Comparison of ENCODE assay signal across 39 cellular contexts in the genomic region with DNA sequence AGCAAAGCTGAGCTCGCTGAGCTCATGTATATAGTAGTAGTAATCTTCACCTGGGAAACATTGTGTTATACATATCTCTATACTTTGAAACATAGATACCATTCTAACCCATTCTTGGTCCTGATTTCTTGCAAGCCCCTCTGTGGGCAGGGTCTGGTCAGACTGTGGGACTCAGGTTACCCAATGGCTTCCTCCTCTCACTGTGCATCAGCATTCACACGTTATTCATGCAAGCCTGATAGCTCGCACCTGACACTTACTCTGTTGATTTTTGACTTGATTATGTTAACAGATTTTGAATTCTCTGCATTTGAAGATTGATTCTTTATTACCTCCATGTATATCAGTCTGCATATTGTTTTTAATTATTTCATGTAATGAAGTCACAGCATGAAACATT. TPM values are rescaled to one million over a fixed set of nuclear protein-coding genes. Genes with fewer than 3 reads are reported as not detected.
"Had no signal": no experiment of that assay in that cellular context is flagged by ENCODE, and none has a peak within 500 bp of the region (broad histone marks: within the 10 kb centered on the region; RNA-seq: fewer than 3 reads in every experiment).

No MANE protein-coding gene starts in this region.

- DNase-seq: activated effector memory CD4-positive, alpha-beta T cell treated with anti-CD3 and anti-CD28 coated beads, Interleukin-2, amount 50 U/mL, for 16 hours; activated effector memory CD4-positive, alpha-beta T cell treated with Interleukin-2 at 50 U/mL for 16 hours; activated gamma-delta T cell; activated gamma-delta T cell treated with Interleukin-2 at 50 U/mL for 16 hours; activated naive CD4-positive, alpha-beta T cell; activated naive CD4-positive, alpha-beta T cell treated with anti-CD3 and anti-CD28 coated beads for 36 hours; activated naive CD4-positive, alpha-beta T cell treated with anti-CD3 and anti-CD28 coated beads, Interleukin-2, amount 10 ng/mL, durations not matched to agents 7 days and 5 days; activated naive CD4-positive, alpha-beta T cell treated with anti-CD3 and anti-CD28 coated beads, Interleukin-2, amount 50 U/mL, for 16 hours; activated naive CD4-positive, alpha-beta T cell treated with Interleukin-2 at 50 U/mL for 16 hours; activated naive CD8-positive, alpha-beta T cell treated with anti-CD3 and anti-CD28 coated beads for 36 hours; activated naive CD8-positive, alpha-beta T cell treated with anti-CD3 and anti-CD28 coated beads, Interleukin-2, amount 10 ng/mL, durations not matched to agents 7 days and 5 days; activated naive CD8-positive, alpha-beta T cell treated with anti-CD3 and anti-CD28 coated beads, Interleukin-2, amount 50 U/mL, for 24 hours; activated T-cell treated with anti-CD3 and anti-CD28 coated beads for 4 hours; activated T-cell treated with anti-CD3 and anti-CD28 coated beads, Interleukin-2, amount 50 U/mL, for 1 hour; activated T-cell treated with anti-CD3 and anti-CD28 coated beads, Interleukin-2, amount 50 U/mL, for 24 hours; activated T-cell treated with anti-CD3 and anti-CD28 coated beads, Interleukin-2, amount 50 U/mL, for 4 hours; activated T-cell treated with anti-CD3 and anti-CD28 coated beads, Interleukin-2, amount 50 U/mL, for 48 hours; activated T-cell treated with anti-CD3 and anti-CD28 coated beads, Interleukin-2, amount 50 U/mL, for 72 hours; adrenal gland; amniotic stem cell; amygdala; anterior cingulate cortex; aorta; body of pancreas; brain microvascular endothelial cell; caudate nucleus; central memory CD4-positive, alpha-beta T cell; cerebellar nuclear complex had no signal

- H3K9me3 ChIP-seq: adrenal gland, ascending aorta, body of pancreas, breast epithelium had no signal

- H3K36me3 ChIP-seq: adrenal gland, ascending aorta, brain microvascular endothelial cell, breast epithelium, cardiac muscle cell had no signal

- ATAC-seq: activated naive CD4-positive, alpha-beta T cell treated with anti-CD3 and anti-CD28 coated beads, Interleukin-2, amount 50 U/mL, for 72 hours; activated naive CD8-positive, alpha-beta T cell treated with anti-CD3 and anti-CD28 coated beads, Interleukin-2, amount 50 U/mL, for 24 hours; activated T-cell treated with anti-CD3 and anti-CD28 coated beads, Interleukin-2, amount 50 U/mL, for 4 hours; activated T-cell treated with anti-CD3 and anti-CD28 coated beads, Interleukin-2, amount 50 U/mL, for 72 hours; activated T-helper 17 cell treated with anti-CD3 and anti-CD28 coated beads, Interleukin-2, amount 50 U/mL, for 72 hours; body of pancreas had no signal

- H3K4me1 ChIP-seq: adrenal gland, ascending aorta, body of pancreas, breast epithelium had no signal

- FAIRE-seq: astrocyte, bronchial epithelial cell had no signal

- H3K4me3 ChIP-seq: adrenal gland, ascending aorta, body of pancreas, breast epithelium, cardiac muscle cell had no signal

- H3K27me3 ChIP-seq: adrenal gland, ascending aorta, body of pancreas, brain microvascular endothelial cell, breast epithelium, cardiac muscle cell had no signal

- H3K27ac ChIP-seq: adrenal gland, ascending aorta, body of pancreas, brain microvascular endothelial cell, breast epithelium, cardiac muscle cell had no signal

RNA-seq across cellular contexts. Expression of a gene that starts 1.3 kb away (rescaled TPM):
- total RNA-seq: activated naive CD4-positive, alpha-beta T cell treated with anti-CD3 and anti-CD28 coated beads, Interleukin-2, amount 50 U/mL, for 72 hours; activated T-helper 1 cell treated with anti-CD3 and anti-CD28 coated beads, Interleukin-12 subunit alpha, Interleukin-12 subunit beta, Interleukin-2, Interleukin-4 antibody, amounts not matched to agents 30 ng/mL and 10 ng/mL and 1 ng/mL, durations not matched to agents 14 hours and 24 hours and 36 hours; activated T-helper 17 cell treated with anti-CD3 and anti-CD28 coated beads, Interleukin-2, amount 50 U/mL, for 72 hours; activated T-helper 2 cell treated with anti-CD3 and anti-CD28 coated beads, Interferon-gamma antibody, Interleukin-2, Interleukin-4, amounts not matched to agents 10 μg/mL and 5 μg/mL and 100 μg/mL, durations not matched to agents 14 hours and 24 hours and 36 hours; ascending aorta; astrocyte; body of pancreas; breast epithelium; bronchial epithelial cell; cardiac muscle cell; cerebellum had no signal
- polyA plus RNA-seq: adipose tissue, aorta had no signal
